In genomic region chr3:148681080-148681479, GRCh38 we compare ENCODE assay signal across 23 cellular contexts. TPM values are rescaled to one million over a fixed set of nuclear protein-coding genes. Genes with fewer than 3 reads are reported as not detected.
A peak's percentile ranks its signal among the peaks of the same experiment; 100 is the strongest.
DNase-seq lines count a peak whose midpoint lies in the region; FAIRE-seq and TF ChIP-seq lines count a peak whose summit lies in the region.
"Had no signal": no experiment of that assay in that cellular context is flagged by ENCODE, and none has a peak within 500 bp of the region (broad histone marks: within the 10 kb centered on the region; RNA-seq: fewer than 3 reads in every experiment).

No MANE protein-coding gene starts in this region.

- TF ChIP-seq CTCF in VCaP (conservative IDR thresholded peaks at IDR 0.05) (no peak), foreskin fibroblast (IDR thresholded peaks at IDR 0.05; ENCODE audit: low read depth, low read length) (no peak), Peyer's patch (IDR thresholded peaks at IDR 0.05) (no peak)

- no peak for TF ChIP-seq POLR2A in Peyer's patch (IDR thresholded peaks at IDR 0.05)

- DNase-seq in COLO829 (ENCODE audit: low spot score) = peak; percentile 66
- DNase-seq in HT-29 (ENCODE audit: low spot score) = peak; percentile 28
- DNase-seq in foreskin fibroblast = peak; percentile 41 to 51
- no peak for DNase-seq in GM19239 (ENCODE audit: insufficient read length, low spot score)
- DNase-seq in NCI-H2171 (lab: John Stamatoyannopoulos, UW) = no peak
- DNase-seq in frontal cortex (ENCODE audit: low spot score in 2 of 2) = no peak
- DNase-seq in Peyer's patch = no peak
- DNase-seq: activated CD4-positive, alpha-beta T cell treated with anti-CD3 and anti-CD28 coated beads for 1 hour; activated CD8-positive, alpha-beta T cell treated with anti-CD3 and anti-CD28 coated beads, Interleukin-2, amount 10 ng/mL, durations not matched to agents 7 days and 5 days; activated effector memory CD4-positive, alpha-beta T cell treated with anti-CD3 and anti-CD28 coated beads, Interleukin-2, amount 50 U/mL, for 16 hours; activated naive CD8-positive, alpha-beta T cell treated with anti-CD3 and anti-CD28 coated beads, Interleukin-2, amount 10 ng/mL, durations not matched to agents 7 days and 5 days; Karpas-422; left ventricle myocardium inferior; naive thymus-derived CD8-positive, alpha-beta T cell; NCI-H187; NCI-H748 treated with DMSO at 0.1 percent for 48 hours; occipital lobe; stimulated activated CD4-positive, alpha-beta T cell treated with anti-CD3 and anti-CD28 coated beads, Interleukin-12 subunit alpha, Interleukin-12 subunit beta, amount 100 ng/mL, for 4 hours; stimulated activated CD4-positive, alpha-beta T cell treated with anti-CD3 and anti-CD28 coated beads, Interleukin-4, amount 100 ng/mL, for 4 hours; stimulated activated naive CD4-positive, alpha-beta T cell; SW 1271 had no signal

- FAIRE-seq in GM19239 (lab: Jason Lieb, UNC) = no peak
- FAIRE-seq in frontal cortex (lab: Jason Lieb, UNC) = no peak
- FAIRE-seq: urothelium cell line had no signal

- H3K27ac ChIP-seq in VCaP (peak overlapping the region; percentile 29), Peyer's patch (no peak overlapping the region)
- H3K27ac ChIP-seq: left ventricle myocardium inferior had no signal

- H3K4me3 ChIP-seq in foreskin fibroblast (ENCODE audit: low read depth in 1 of 2, low read length in 2 of 2) (no peak overlapping the region), Peyer's patch (no peak overlapping the region)
- H3K4me3 ChIP-seq: left ventricle myocardium inferior had no signal

- H3K9me3 ChIP-seq in Peyer's patch = no peaks in the 10 kb centered on the region
- H3K9me3 ChIP-seq: left ventricle myocardium inferior had no signal

- no peaks in the 10 kb centered on the region for H3K27me3 ChIP-seq in Peyer's patch

- no peaks in the 10 kb centered on the region for H3K36me3 ChIP-seq in Peyer's patch
- H3K36me3 ChIP-seq: left ventricle myocardium inferior had no signal

- no peaks in the 10 kb centered on the region for H3K4me1 ChIP-seq in Peyer's patch
- H3K4me1 ChIP-seq: left ventricle myocardium inferior had no signal

RNA-seq across cellular contexts. Expression of gene AGTR1, which starts 16.6 kb away (rescaled TPM):
- total RNA-seq in HT-29 (2014; rRNA removed; shearing (Covaris generic)) = not detected in 2 replicates
- total RNA-seq in frontal cortex (0.41 TPM), Peyer's patch (1 to 10 TPM in 2 of 4 donors, under 1 TPM in 1, not detected in 1; 0.70 to 3.8 (median 1.2) TPM)
- total RNA-seq: activated CD8-positive, alpha-beta T cell treated with anti-CD3 and anti-CD28 coated beads, Interleukin-2, amount 10 ng/mL, durations not matched to agents 7 days and 5 days; activated naive CD8-positive, alpha-beta T cell treated with anti-CD3 and anti-CD28 coated beads, Interleukin-2, amount 10 ng/mL, durations not matched to agents 7 days and 5 days; naive thymus-derived CD8-positive, alpha-beta T cell had no signal

Comparison
In these comparisons a context has a peak if more than half of its experiments do, and no peak if none do; other contexts are left out.
1. DNase-seq: peak in COLO829 (single experiment), HT-29 (single experiment) and foreskin fibroblast (2 of 2); none in GM19239 (single experiment), NCI-H2171 (single experiment), frontal cortex (0 of 2) and Peyer's patch (0 of 3).